In genomic region chr15:29969587-29970401, GRCh38 we compare ENCODE assay signal across 26 cellular contexts.
A peak's percentile ranks its signal among the peaks of the same experiment; 100 is the strongest.
DNase-seq lines count a peak whose midpoint lies in the region; ATAC-seq and TF ChIP-seq lines count a peak whose summit lies in the region.
"Had no signal": no experiment of that assay in that cellular context is flagged by ENCODE, and none has a peak within 500 bp of the region (broad histone marks: within the 10 kb centered on the region; RNA-seq: fewer than 3 reads in every experiment).

No MANE protein-coding gene starts in this region.

- H3K27ac Mint-ChIP-seq in GM23338 (no peak overlapping the region), chondrocyte (ENCODE audit: unreplicated experiment) (no peak overlapping the region)
- H3K27ac Mint-ChIP-seq: dendritic cell treated with granulocyte-macrophage colony-stimulating factor and Interleukin-4, amounts not matched to agents 40 ng/mL and 50 ng/mL, for 4 days had no signal

- TF ChIP-seq CTCF in GM23338 (conservative IDR thresholded peaks at IDR 0.05; ENCODE audit: low read depth in 2 of 2) = no peak
- TF ChIP-seq CTCF in chondrocyte (IDR thresholded peaks at IDR 0.05) = no peak

- no peaks in the 10 kb centered on the region for H4K20me1 ChIP-seq in GM23338 (replicated peaks; ENCODE audit: insufficient read depth)

- peak overlapping the region; percentile 75 for H3K4me3 Mint-ChIP-seq in GM23338
- H3K4me3 Mint-ChIP-seq in chondrocyte (ENCODE audit: unreplicated experiment) = peak overlapping the region; percentile 62
- H3K4me3 Mint-ChIP-seq: activated T-cell treated with anti-CD3 and anti-CD28 coated beads, Interleukin-2, amount 50 U/mL, for 4 hours; dendritic cell treated with granulocyte-macrophage colony-stimulating factor and Interleukin-4, amounts not matched to agents 40 ng/mL and 50 ng/mL, for 4 days had no signal

- H3K36me3 ChIP-seq in GM23338 (ENCODE audit: insufficient read depth) = no peaks in the 10 kb centered on the region; the same call in 1 of the 2 replicates
- H3K36me3 ChIP-seq: heart left ventricle, ovary, sigmoid colon, stomach, upper lobe of right lung had no signal

- intact Hi-C loops in sciatic nerve (cut with DNase I) = no loop called here

- peaks cover 34% of the 10 kb centered on the region for H3K27me3 Mint-ChIP-seq in GM23338 (ENCODE audit: insufficient read depth, low read depth, poor library complexity)
- H3K27me3 Mint-ChIP-seq in chondrocyte (ENCODE audit: low read depth) = peaks cover 20% of the 10 kb centered on the region

- no peak overlapping the region for H3K4me2 ChIP-seq in GM23338

- no peaks in the 10 kb centered on the region for H3K4me1 ChIP-seq in GM23338 (ENCODE audit: insufficient read depth)
- H3K4me1 ChIP-seq: sigmoid colon, upper lobe of right lung had no signal

- peaks cover 10% of the 10 kb centered on the region for H3K9me3 Mint-ChIP-seq in GM23338
- H3K9me3 Mint-ChIP-seq in chondrocyte (ENCODE audit: low read depth) = peaks cover 13% of the 10 kb centered on the region
- H3K9me3 Mint-ChIP-seq: dendritic cell treated with granulocyte-macrophage colony-stimulating factor and Interleukin-4, amounts not matched to agents 40 ng/mL and 50 ng/mL, for 4 days had no signal

- H2AFZ ChIP-seq in GM23338 = no peak overlapping the region

- no peak overlapping the region for H3K27ac ChIP-seq in GM23338 (ENCODE audit: low read depth)
- H3K27ac ChIP-seq: heart left ventricle, ovary, RWPE1, sigmoid colon, stomach, upper lobe of right lung had no signal

- H3K4me3 ChIP-seq in GM23338 = peak overlapping the region; percentile 48; the same call in 1 of the 2 replicates
- H3K4me3 ChIP-seq: ovary, upper lobe of right lung had no signal

- 0 out of 2 replicates have a peak, but pooled peaks cover 4% of the 10 kb centered on the region for H3K9me2 ChIP-seq in GM23338 (ENCODE audit: insufficient read depth)

- H3K27me3 ChIP-seq in GM23338 (ENCODE audit: insufficient read depth) = peaks cover 45% of the 10 kb centered on the region
- H3K27me3 ChIP-seq: ovary had no signal

- ATAC-seq in GM23338 = no peak
- peak; percentile 17 for ATAC-seq in sciatic nerve
- ATAC-seq in HG02870 (IDR thresholded peaks at IDR 0.05; ENCODE audit: unreplicated experiment) = no peak
- ATAC-seq: activated T-cell treated with anti-CD3 and anti-CD28 coated beads, Interleukin-2, amount 50 U/mL, for 4 hours; HCT116; heart left ventricle; SK-N-SH treated with all-trans-retinoic acid at 6 μM for 48 hours had no signal

- no peaks in the 10 kb centered on the region for H3K79me2 ChIP-seq in GM23338 (replicated peaks; ENCODE audit: insufficient read depth)

- H3K4me1 Mint-ChIP-seq in GM23338 (0 out of 3 replicates have a peak, but pooled peaks cover 3% of the 10 kb centered on the region), chondrocyte (ENCODE audit: low read depth) (peaks cover 9% of the 10 kb centered on the region)

- peaks cover 5% of the 10 kb centered on the region; the same call in 2 of the 3 replicates for H3K36me3 Mint-ChIP-seq in GM23338 (ENCODE audit: low read depth)
- H3K36me3 Mint-ChIP-seq in chondrocyte (ENCODE audit: low read depth) = peaks cover 6% of the 10 kb centered on the region

- DNase-seq in GM23338 (ENCODE audit: low spot score) (no peak), chondrocyte (ENCODE audit: low spot score) (no peak), medulla oblongata (ENCODE audit: extremely low spot score) (peak; percentile 75), sciatic nerve (ENCODE audit: low spot score) (no peak), NCI-H1105 (lab: John Stamatoyannopoulos, UW) (no peak), kidney glomerular epithelial cell (lab: John Stamatoyannopoulos, UW) (no peak)
- DNase-seq in stimulated activated CD8-positive, alpha-beta memory T cell treated with anti-CD3 and anti-CD28 coated beads, Interleukin-4, amount 100 ng/mL, for 48 hours = no peak
- DNase-seq: activated CD4-positive, alpha-beta T cell treated with anti-CD3 and anti-CD28 coated beads for 48 hours; activated naive CD4-positive, alpha-beta T cell treated with Interleukin-2 at 50 U/mL for 16 hours; activated T-cell treated with anti-CD3 and anti-CD28 coated beads, Interleukin-2, amount 50 U/mL, for 4 hours; amniotic stem cell; DMS 273 treated with DMSO at 0.1 percent for 48 hours; heart left ventricle; left cardiac atrium; mammary epithelial cell; NCI-H1048; NCI-H1930; ovary; sigmoid colon; stomach; upper lobe of right lung had no signal

- 0 out of 2 replicates have a peak, but pooled peaks cover 7% of the 10 kb centered on the region for H3F3A ChIP-seq in GM23338 (replicated peaks; ENCODE audit: low read depth)

TF ChIP-seq in GM23338, 12 proteins besides CTCF, POLR2A, EP300 and RAD21 (continues in another document):
- no peak for TF ChIP-seq NANOG (IDR thresholded peaks at IDR 0.05; ENCODE audit: borderline replicate concordance)
- TF ChIP-seq ZNF114 (CRISPR knock-in tag; IDR thresholded peaks at IDR 0.05) = no peak
- TF ChIP-seq, protein P1, sequence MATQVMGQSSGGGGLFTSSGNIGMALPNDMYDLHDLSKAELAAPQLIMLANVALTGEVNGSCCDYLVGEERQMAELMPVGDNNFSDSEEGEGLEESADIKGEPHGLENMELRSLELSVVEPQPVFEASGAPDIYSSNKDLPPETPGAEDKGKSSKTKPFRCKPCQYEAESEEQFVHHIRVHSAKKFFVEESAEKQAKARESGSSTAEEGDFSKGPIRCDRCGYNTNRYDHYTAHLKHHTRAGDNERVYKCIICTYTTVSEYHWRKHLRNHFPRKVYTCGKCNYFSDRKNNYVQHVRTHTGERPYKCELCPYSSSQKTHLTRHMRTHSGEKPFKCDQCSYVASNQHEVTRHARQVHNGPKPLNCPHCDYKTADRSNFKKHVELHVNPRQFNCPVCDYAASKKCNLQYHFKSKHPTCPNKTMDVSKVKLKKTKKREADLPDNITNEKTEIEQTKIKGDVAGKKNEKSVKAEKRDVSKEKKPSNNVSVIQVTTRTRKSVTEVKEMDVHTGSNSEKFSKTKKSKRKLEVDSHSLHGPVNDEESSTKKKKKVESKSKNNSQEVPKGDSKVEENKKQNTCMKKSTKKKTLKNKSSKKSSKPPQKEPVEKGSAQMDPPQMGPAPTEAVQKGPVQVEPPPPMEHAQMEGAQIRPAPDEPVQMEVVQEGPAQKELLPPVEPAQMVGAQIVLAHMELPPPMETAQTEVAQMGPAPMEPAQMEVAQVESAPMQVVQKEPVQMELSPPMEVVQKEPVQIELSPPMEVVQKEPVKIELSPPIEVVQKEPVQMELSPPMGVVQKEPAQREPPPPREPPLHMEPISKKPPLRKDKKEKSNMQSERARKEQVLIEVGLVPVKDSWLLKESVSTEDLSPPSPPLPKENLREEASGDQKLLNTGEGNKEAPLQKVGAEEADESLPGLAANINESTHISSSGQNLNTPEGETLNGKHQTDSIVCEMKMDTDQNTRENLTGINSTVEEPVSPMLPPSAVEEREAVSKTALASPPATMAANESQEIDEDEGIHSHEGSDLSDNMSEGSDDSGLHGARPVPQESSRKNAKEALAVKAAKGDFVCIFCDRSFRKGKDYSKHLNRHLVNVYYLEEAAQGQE (IDR thresholded peaks at IDR 0.05; ENCODE audit: unreplicated experiment) = no peak
